ENCODE assay signal across 9 cellular contexts in genomic region chr1:7299329-7299799, GRCh38.
A peak's percentile ranks its signal among the peaks of the same experiment; 100 is the strongest.
DNase-seq lines count a peak whose midpoint lies in the region; ATAC-seq and TF ChIP-seq lines count a peak whose summit lies in the region.
"Had no signal": no experiment of that assay in that cellular context is flagged by ENCODE, and none has a peak within 500 bp of the region (broad histone marks: within the 10 kb centered on the region; RNA-seq: fewer than 3 reads in every experiment).

No MANE protein-coding gene starts in this region.

- H3K27ac Mint-ChIP-seq in H9: peak overlapping the region; percentile 5 to 98 (median 40); a peak in 5 of 7 replicates

- H4K20me1 ChIP-seq in H9 (ENCODE audit: control insufficient read depth, insufficient read depth, insufficient read length): no peaks in the 10 kb centered on the region

- peaks cover 7 to 12% (median 12%) of the 10 kb centered on the region in 3 experiments; a peak in 6 of 7 replicates for H3K36me3 Mint-ChIP-seq in H9 (ENCODE audit: insufficient read depth in 1 of 3, low read depth in 3 of 3)

- no peaks in the 10 kb centered on the region for H3K9me3 ChIP-seq in H9 (ENCODE audit: control insufficient read depth, low read depth, low read length)
- no peaks in the 10 kb centered on the region for H3K9me3 ChIP-seq in right cardiac atrium (ENCODE audit: control insufficient read depth, low read length)

- no peaks in the 10 kb centered on the region for H3K79me2 ChIP-seq in H9 (ENCODE audit: insufficient read depth, low read length)

- H3K14ac ChIP-seq in H9 (ENCODE audit: insufficient read depth, low read length): peak overlapping the region; percentile 13

- no peak overlapping the region for H3K27ac ChIP-seq in H9 (ENCODE audit: insufficient read length, low read depth, low read length)
- peak overlapping the region; percentile 37 for H3K27ac ChIP-seq in right cardiac atrium (ENCODE audit: low read length)
- H3K27ac ChIP-seq: HL-60 had no signal

- no peaks in the 10 kb centered on the region; the same call in 1 of the 2 replicates for H3K27me3 Mint-ChIP-seq in H9 (ENCODE audit: low read depth)

- H3K23ac ChIP-seq in H9 (ENCODE audit: insufficient read length, low read depth, low read length): no peak overlapping the region

- peak overlapping the region in 1 of 2 experiments; percentile 7; a peak in 2 of 5 replicates for H3K4me3 Mint-ChIP-seq in H9

- intact Hi-C loops in right cardiac atrium (cut with DNase I): loop anchor here in 1 of 4 donors (10.0 kb wide), 1 partner anchor 325 kb away; no protein-coding TSS in a partner anchor

- H3K9ac ChIP-seq in H9 (ENCODE audit: extremely low read depth, insufficient read length, low read length): no peak overlapping the region

- H4K5ac ChIP-seq in H9 (ENCODE audit: insufficient read length, low read depth, low read length): no peak overlapping the region

- H2BK12ac ChIP-seq in H9 (ENCODE audit: insufficient read length, low read depth, low read length): no peak overlapping the region

- H3K27me3 ChIP-seq in H9 (ENCODE audit: insufficient read depth, low read length) (no peaks in the 10 kb centered on the region), right cardiac atrium (ENCODE audit: control insufficient read depth, insufficient read depth) (no peaks in the 10 kb centered on the region)

- no peak overlapping the region for H2BK120ac ChIP-seq in H9 (ENCODE audit: low read depth, low read length, poor library complexity, severe bottlenecking)

- H3K4me1 Mint-ChIP-seq in H9: peaks cover 58 to 74% of the 10 kb centered on the region in 2 experiments

- no peak overlapping the region for H2AK5ac ChIP-seq in H9 (ENCODE audit: insufficient read length, low read length)

- H2BK15ac ChIP-seq in H9 (ENCODE audit: low read depth, low read length): no peak overlapping the region

- WGBS in H9 (ENCODE audit: extremely low coverage, insufficient read length, low lambda C conversion rate): no CpG with 5 or more reads among the region's 8 CpGs
- 20% methylated on average over 8 of the region's 8 CpGs for WGBS in right cardiac atrium

- H3K79me1 ChIP-seq in H9 (ENCODE audit: insufficient read depth, low read depth, low read length, poor library complexity, severe bottlenecking): no peaks in the 10 kb centered on the region

- peaks cover 14 to 16% of the 10 kb centered on the region in 2 experiments for H3K9me3 Mint-ChIP-seq in H9

- ATAC-seq in right cardiac atrium: peak; percentile 83 to 90
- ATAC-seq in GM18511 (IDR thresholded peaks at IDR 0.05; ENCODE audit: unreplicated experiment): no peak
- no peak for ATAC-seq in GM19324 (IDR thresholded peaks at IDR 0.05; ENCODE audit: low FRiP score, unreplicated experiment)
- no peak for ATAC-seq in GM19023 (IDR thresholded peaks at IDR 0.05; ENCODE audit: unreplicated experiment)
- ATAC-seq in GM21447 (IDR thresholded peaks at IDR 0.05; ENCODE audit: unreplicated experiment): no peak

- H4K8ac ChIP-seq in H9 (replicated peaks; ENCODE audit: insufficient read length, low read depth, low read length): no peak overlapping the region

- H2BK5ac ChIP-seq in H9 (ENCODE audit: insufficient read length, low read length): no peak overlapping the region

- TF ChIP-seq CTCF in H9 (conservative IDR thresholded peaks at IDR 0.05): no peak

- H3K23me2 ChIP-seq in H9 (ENCODE audit: insufficient read length, low read depth, low read length, poor library complexity, severe bottlenecking): no peaks in the 10 kb centered on the region

- no peak overlapping the region for H4K91ac ChIP-seq in H9 (ENCODE audit: insufficient read length, low read depth, low read length)

- H3K18ac ChIP-seq in H9 (ENCODE audit: insufficient read length, low read depth, low read length): no peak overlapping the region

- H3K4me3 ChIP-seq in right cardiac atrium (ENCODE audit: low read length) (no peak overlapping the region), skeletal muscle cell (ENCODE audit: low read depth, low read length) (no peak overlapping the region)

- H3K4me2 ChIP-seq in H9 (ENCODE audit: insufficient read depth, insufficient read length, low read length): no peak overlapping the region

- no peak for DNase-seq in H9
- peak; percentile 91 for DNase-seq in amniotic stem cell (lab: John Stamatoyannopoulos, UW)
- peak; percentile 71 to 82 (median 78) for DNase-seq in right cardiac atrium
- DNase-seq in skeletal muscle cell (ENCODE audit: low read depth): peak; percentile 99

- H3K4me1 ChIP-seq in H9 (ENCODE audit: insufficient read depth, low read length): peaks cover 14% of the 10 kb centered on the region; the same call in 1 of the 2 replicates
- H3K4me1 ChIP-seq in right cardiac atrium (ENCODE audit: control insufficient read depth, insufficient read depth, low read length): peaks cover 2% of the 10 kb centered on the region

- H3K4ac ChIP-seq in H9 (ENCODE audit: low read depth, low read length): no peak overlapping the region

- no peak overlapping the region for H2AFZ ChIP-seq in H9 (ENCODE audit: low read length)

- H2BK20ac ChIP-seq in H9 (ENCODE audit: low read depth, low read length, poor library complexity, severe bottlenecking): no peak overlapping the region

- H3K56ac ChIP-seq in H9 (ENCODE audit: insufficient read length, low read depth, low read length): no peak overlapping the region

- no peak overlapping the region for H3T11ph ChIP-seq in H9 (ENCODE audit: low read length)

Comparison
In these comparisons a context has a peak if more than half of its experiments do, and no peak if none do; other contexts are left out.
1. ATAC-seq: peak in right cardiac atrium (2 of 2); none in GM18511 (single experiment), GM19324 (single experiment), GM19023 (single experiment) and GM21447 (single experiment).